In the genomic region with DNA sequence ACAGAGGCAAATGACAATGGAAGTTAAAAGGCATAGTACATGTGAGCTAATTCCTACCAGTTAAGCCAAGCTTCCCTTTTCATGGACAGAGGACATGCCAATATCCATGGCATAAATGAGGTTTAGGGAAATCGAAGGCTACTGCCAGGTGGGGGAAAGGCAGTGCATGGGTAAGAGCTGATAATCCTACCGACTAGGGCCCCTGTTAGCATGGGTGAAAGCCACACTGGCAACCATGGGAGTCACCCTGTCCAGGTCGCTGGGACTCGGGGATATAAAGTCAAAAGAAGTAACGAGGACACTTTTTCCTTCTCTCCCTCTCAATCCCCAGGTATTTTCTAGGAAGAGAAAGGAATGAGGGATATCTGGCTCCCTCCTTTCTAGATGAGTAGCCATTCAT, we compare ENCODE assay signal across 39 cellular contexts.
"Had no signal": no experiment of that assay in that cellular context is flagged by ENCODE, and none has a peak within 500 bp of the region (broad histone marks: within the 10 kb centered on the region; RNA-seq: fewer than 3 reads in every experiment).

No MANE protein-coding gene starts in this region.

- H3K4me3 Mint-ChIP-seq: activated CD4-positive, alpha-beta memory T cell treated with anti-CD3 and anti-CD28 coated beads, Interleukin-2, amount 10 ng/mL, durations not matched to agents 7 days and 5 days; activated CD4-positive, alpha-beta T cell treated with anti-CD3 and anti-CD28 coated beads for 36 hours; activated CD4-positive, alpha-beta T cell treated with anti-CD3 and anti-CD28 coated beads, Interleukin-2, amount 10 ng/mL, durations not matched to agents 7 days and 5 days; activated CD8-positive, alpha-beta memory T cell treated with anti-CD3 and anti-CD28 coated beads, Interleukin-2, amount 10 ng/mL, durations not matched to agents 7 days and 5 days; activated CD8-positive, alpha-beta T cell treated with anti-CD3 and anti-CD28 coated beads, Interleukin-2, amount 10 ng/mL, durations not matched to agents 7 days and 5 days; activated naive CD4-positive, alpha-beta T cell treated with anti-CD3 and anti-CD28 coated beads, Interleukin-2, amount 10 ng/mL, durations not matched to agents 7 days and 5 days; activated naive CD4-positive, alpha-beta T cell treated with anti-CD3 and anti-CD28 coated beads, Interleukin-2, amount 50 U/mL, for 24 hours; activated naive CD8-positive, alpha-beta T cell; activated naive CD8-positive, alpha-beta T cell treated with anti-CD3 and anti-CD28 coated beads, Interleukin-2, amount 10 ng/mL, durations not matched to agents 7 days and 5 days; activated naive CD8-positive, alpha-beta T cell treated with anti-CD3 and anti-CD28 coated beads, Interleukin-2, amount 50 U/mL, for 24 hours; activated T-cell treated with anti-CD3 and anti-CD28 coated beads, Interleukin-2, amount 50 U/mL, for 24 hours; brain; central memory CD8-positive, alpha-beta T cell; T-helper 1 cell treated with Interleukin-12 subunit alpha and Interleukin-12 subunit beta and Interleukin-4 antibody, amounts not matched to agents 30 μg/mL and 1 μg/mL, for 36 hours; T-helper 2 cell treated with Interferon-gamma antibody and Interleukin-4, amounts not matched to agents 5 μg/mL and 100 μg/mL, for 36 hours had no signal

- H3K4me1 ChIP-seq: ascending aorta had no signal

- H3K9me3 Mint-ChIP-seq: activated CD4-positive, alpha-beta memory T cell treated with anti-CD3 and anti-CD28 coated beads, Interleukin-2, amount 10 ng/mL, durations not matched to agents 7 days and 5 days; activated naive CD4-positive, alpha-beta T cell treated with anti-CD3 and anti-CD28 coated beads, Interleukin-2, amount 50 U/mL, for 24 hours; activated naive CD8-positive, alpha-beta T cell treated with anti-CD3 and anti-CD28 coated beads, Interleukin-2, amount 10 ng/mL, durations not matched to agents 7 days and 5 days; activated T-helper 2 cell treated with anti-CD3 and anti-CD28 coated beads, Interferon-gamma antibody, Interleukin-2, Interleukin-4, amounts not matched to agents 10 μg/mL and 5 μg/mL and 100 μg/mL, durations not matched to agents 14 hours and 24 hours and 36 hours; central memory CD8-positive, alpha-beta T cell; T-helper 1 cell treated with Interleukin-12 subunit alpha and Interleukin-12 subunit beta and Interleukin-4 antibody, amounts not matched to agents 30 μg/mL and 1 μg/mL, for 36 hours had no signal

- H3K27ac ChIP-seq: ascending aorta, cardiac muscle cell, VCaP had no signal

- H3K27me3 Mint-ChIP-seq: activated CD4-positive, alpha-beta memory T cell treated with anti-CD3 and anti-CD28 coated beads, Interleukin-2, amount 10 ng/mL, durations not matched to agents 7 days and 5 days; activated CD4-positive, alpha-beta T cell treated with anti-CD3 and anti-CD28 coated beads for 36 hours; activated CD4-positive, alpha-beta T cell treated with anti-CD3 and anti-CD28 coated beads, Interleukin-2, amount 10 ng/mL, durations not matched to agents 7 days and 5 days; activated CD8-positive, alpha-beta memory T cell treated with anti-CD3 and anti-CD28 coated beads, Interleukin-2, amount 10 ng/mL, durations not matched to agents 7 days and 5 days; activated naive CD4-positive, alpha-beta T cell treated with anti-CD3 and anti-CD28 coated beads, Interleukin-2, amount 10 ng/mL, durations not matched to agents 7 days and 5 days; activated naive CD4-positive, alpha-beta T cell treated with anti-CD3 and anti-CD28 coated beads, Interleukin-2, amount 50 U/mL, for 24 hours; activated naive CD8-positive, alpha-beta T cell; activated naive CD8-positive, alpha-beta T cell treated with anti-CD3 and anti-CD28 coated beads, Interleukin-2, amount 10 ng/mL, durations not matched to agents 7 days and 5 days; activated naive CD8-positive, alpha-beta T cell treated with anti-CD3 and anti-CD28 coated beads, Interleukin-2, amount 50 U/mL, for 24 hours; activated T-cell treated with anti-CD3 and anti-CD28 coated beads, Interleukin-2, amount 50 U/mL, for 24 hours; brain; central memory CD8-positive, alpha-beta T cell had no signal

- DNase-seq: activated CD4-positive, alpha-beta memory T cell treated with anti-CD3 and anti-CD28 coated beads, Interleukin-2, amount 10 ng/mL, durations not matched to agents 7 days and 5 days; activated CD4-positive, alpha-beta T cell treated with anti-CD3 and anti-CD28 coated beads for 1 hour; activated CD4-positive, alpha-beta T cell treated with anti-CD3 and anti-CD28 coated beads for 36 hours; activated CD4-positive, alpha-beta T cell treated with anti-CD3 and anti-CD28 coated beads for 48 hours; activated CD4-positive, alpha-beta T cell treated with anti-CD3 and anti-CD28 coated beads, Interleukin-2, amount 10 ng/mL, durations not matched to agents 7 days and 5 days; activated CD4-positive, alpha-beta T cell treated with anti-CD3 and anti-CD28 coated beads, Interleukin-2, amount 50 U/mL, for 48 hours; activated CD4-positive, CD25-positive, alpha-beta regulatory T cell; activated CD8-positive, alpha-beta memory T cell treated with anti-CD3 and anti-CD28 coated beads for 24 hours; activated CD8-positive, alpha-beta memory T cell treated with anti-CD3 and anti-CD28 coated beads, Interleukin-2, amount 10 ng/mL, durations not matched to agents 7 days and 5 days; activated CD8-positive, alpha-beta memory T cell treated with anti-CD3 and anti-CD28 coated beads, Interleukin-2, amount 50 U/mL, for 48 hours; activated CD8-positive, alpha-beta T cell treated with anti-CD3 and anti-CD28 coated beads, Interleukin-2, amount 10 ng/mL, durations not matched to agents 7 days and 5 days; activated effector memory CD4-positive, alpha-beta T cell treated with Interleukin-2 at 50 U/mL for 16 hours; activated gamma-delta T cell; activated naive CD4-positive, alpha-beta T cell treated with anti-CD3 and anti-CD28 coated beads, Interleukin-2, amount 10 ng/mL, durations not matched to agents 7 days and 5 days; activated naive CD4-positive, alpha-beta T cell treated with Interleukin-2 at 50 U/mL for 16 hours; activated naive CD8-positive, alpha-beta T cell treated with anti-CD3 and anti-CD28 coated beads, Interleukin-2, amount 10 ng/mL, durations not matched to agents 7 days and 5 days; activated naive CD8-positive, alpha-beta T cell treated with anti-CD3 and anti-CD28 coated beads, Interleukin-2, amount 50 U/mL, for 24 hours; activated T-cell treated with anti-CD3 and anti-CD28 coated beads, Interleukin-2, amount 50 U/mL, for 24 hours; activated T-cell treated with anti-CD3 and anti-CD28 coated beads, Interleukin-2, amount 50 U/mL, for 48 hours; amygdala; anterior cingulate cortex; caudate nucleus; cerebellar nuclear complex; T-helper 1 cell; T-helper 2 cell; T-helper 9 cell had no signal

- FAIRE-seq: bronchial epithelial cell, TTC549 had no signal

- H3K27me3 ChIP-seq: ascending aorta, cardiac muscle cell had no signal

- ATAC-seq: activated CD4-positive, alpha-beta T cell treated with anti-CD3 and anti-CD28 coated beads for 36 hours; activated CD4-positive, CD25-positive, alpha-beta regulatory T cell treated with anti-CD3 and anti-CD28 coated beads, Interleukin-2, amount 50 U/mL, for 24 hours; activated CD8-positive, alpha-beta memory T cell treated with anti-CD3 and anti-CD28 coated beads, Interleukin-2, amount 10 ng/mL, durations not matched to agents 7 days and 5 days; activated CD8-positive, alpha-beta T cell treated with anti-CD3 and anti-CD28 coated beads, Interleukin-2, amount 10 ng/mL, durations not matched to agents 7 days and 5 days; activated naive CD8-positive, alpha-beta T cell treated with anti-CD3 and anti-CD28 coated beads, Interleukin-2, amount 50 U/mL, for 24 hours had no signal

- H3K36me3 Mint-ChIP-seq: activated CD8-positive, alpha-beta memory T cell treated with anti-CD3 and anti-CD28 coated beads, Interleukin-2, amount 10 ng/mL, durations not matched to agents 7 days and 5 days; activated naive CD4-positive, alpha-beta T cell treated with anti-CD3 and anti-CD28 coated beads, Interleukin-2, amount 10 ng/mL, durations not matched to agents 7 days and 5 days; activated naive CD4-positive, alpha-beta T cell treated with anti-CD3 and anti-CD28 coated beads, Interleukin-2, amount 50 U/mL, for 24 hours; activated naive CD8-positive, alpha-beta T cell; activated naive CD8-positive, alpha-beta T cell treated with anti-CD3 and anti-CD28 coated beads, Interleukin-2, amount 10 ng/mL, durations not matched to agents 7 days and 5 days; brain had no signal

- H3K4me3 ChIP-seq: ascending aorta, cardiac muscle cell had no signal

- H3K27ac Mint-ChIP-seq: activated CD4-positive, alpha-beta memory T cell treated with anti-CD3 and anti-CD28 coated beads, Interleukin-2, amount 10 ng/mL, durations not matched to agents 7 days and 5 days; activated CD4-positive, alpha-beta T cell treated with anti-CD3 and anti-CD28 coated beads for 36 hours; activated CD4-positive, alpha-beta T cell treated with anti-CD3 and anti-CD28 coated beads, Interleukin-2, amount 10 ng/mL, durations not matched to agents 7 days and 5 days; activated CD8-positive, alpha-beta memory T cell treated with anti-CD3 and anti-CD28 coated beads, Interleukin-2, amount 10 ng/mL, durations not matched to agents 7 days and 5 days; activated CD8-positive, alpha-beta T cell treated with anti-CD3 and anti-CD28 coated beads, Interleukin-2, amount 10 ng/mL, durations not matched to agents 7 days and 5 days; activated naive CD4-positive, alpha-beta T cell treated with anti-CD3 and anti-CD28 coated beads, Interleukin-2, amount 10 ng/mL, durations not matched to agents 7 days and 5 days; activated naive CD4-positive, alpha-beta T cell treated with anti-CD3 and anti-CD28 coated beads, Interleukin-2, amount 50 U/mL, for 24 hours; activated naive CD8-positive, alpha-beta T cell; activated naive CD8-positive, alpha-beta T cell treated with anti-CD3 and anti-CD28 coated beads, Interleukin-2, amount 10 ng/mL, durations not matched to agents 7 days and 5 days; activated naive CD8-positive, alpha-beta T cell treated with anti-CD3 and anti-CD28 coated beads, Interleukin-2, amount 50 U/mL, for 24 hours; activated T-cell treated with anti-CD3 and anti-CD28 coated beads, Interleukin-2, amount 50 U/mL, for 24 hours; activated T-helper 2 cell treated with anti-CD3 and anti-CD28 coated beads, Interferon-gamma antibody, Interleukin-2, Interleukin-4, amounts not matched to agents 10 μg/mL and 5 μg/mL and 100 μg/mL, durations not matched to agents 14 hours and 24 hours and 36 hours; brain; T-helper 1 cell treated with Interleukin-12 subunit alpha and Interleukin-12 subunit beta and Interleukin-4 antibody, amounts not matched to agents 30 μg/mL and 1 μg/mL, for 36 hours; T-helper 2 cell treated with Interferon-gamma antibody and Interleukin-4, amounts not matched to agents 5 μg/mL and 100 μg/mL, for 36 hours had no signal

- H3K4me1 Mint-ChIP-seq: activated CD4-positive, alpha-beta memory T cell treated with anti-CD3 and anti-CD28 coated beads, Interleukin-2, amount 10 ng/mL, durations not matched to agents 7 days and 5 days; activated CD4-positive, alpha-beta T cell treated with anti-CD3 and anti-CD28 coated beads for 36 hours; activated CD4-positive, alpha-beta T cell treated with anti-CD3 and anti-CD28 coated beads, Interleukin-2, amount 10 ng/mL, durations not matched to agents 7 days and 5 days; activated CD8-positive, alpha-beta memory T cell treated with anti-CD3 and anti-CD28 coated beads, Interleukin-2, amount 10 ng/mL, durations not matched to agents 7 days and 5 days; activated naive CD4-positive, alpha-beta T cell treated with anti-CD3 and anti-CD28 coated beads, Interleukin-2, amount 10 ng/mL, durations not matched to agents 7 days and 5 days; activated naive CD4-positive, alpha-beta T cell treated with anti-CD3 and anti-CD28 coated beads, Interleukin-2, amount 50 U/mL, for 24 hours; activated naive CD8-positive, alpha-beta T cell treated with anti-CD3 and anti-CD28 coated beads, Interleukin-2, amount 10 ng/mL, durations not matched to agents 7 days and 5 days; activated naive CD8-positive, alpha-beta T cell treated with anti-CD3 and anti-CD28 coated beads, Interleukin-2, amount 50 U/mL, for 24 hours; central memory CD8-positive, alpha-beta T cell had no signal

- H3K36me3 ChIP-seq: ascending aorta, cardiac muscle cell had no signal
